Comparison of ENCODE assay signal across 1 cellular context in the genomic region with DNA sequence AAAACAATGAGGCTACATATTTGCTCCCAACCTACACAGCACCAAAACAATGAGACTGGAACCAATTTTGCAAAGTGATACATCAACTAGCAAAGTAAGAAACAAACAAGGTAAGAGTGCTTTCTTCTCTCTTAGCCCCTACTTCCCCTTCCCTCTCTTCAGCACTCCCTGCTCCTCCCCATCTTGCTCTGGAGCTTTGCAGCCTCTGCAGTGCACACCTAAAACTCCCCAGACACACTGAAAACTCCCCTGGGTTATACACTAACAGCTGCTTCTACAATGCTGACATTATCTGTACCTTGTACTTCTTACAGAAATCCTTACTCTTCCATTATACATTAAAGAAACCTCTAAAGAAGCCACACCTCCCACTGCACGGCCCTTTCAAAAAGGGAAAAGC.
TF ChIP-seq lines count a peak whose summit lies in the region.

No MANE protein-coding gene starts in this region.

TF ChIP-seq in IMR-90, 13 proteins besides CTCF, POLR2A, EP300 and RAD21:
- TF ChIP-seq, protein P1, sequence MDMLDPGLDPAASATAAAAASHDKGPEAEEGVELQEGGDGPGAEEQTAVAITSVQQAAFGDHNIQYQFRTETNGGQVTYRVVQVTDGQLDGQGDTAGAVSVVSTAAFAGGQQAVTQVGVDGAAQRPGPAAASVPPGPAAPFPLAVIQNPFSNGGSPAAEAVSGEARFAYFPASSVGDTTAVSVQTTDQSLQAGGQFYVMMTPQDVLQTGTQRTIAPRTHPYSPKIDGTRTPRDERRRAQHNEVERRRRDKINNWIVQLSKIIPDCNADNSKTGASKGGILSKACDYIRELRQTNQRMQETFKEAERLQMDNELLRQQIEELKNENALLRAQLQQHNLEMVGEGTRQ (IDR thresholded peaks at IDR 0.05; ENCODE audit: low read depth, low read length) = no peak
- TF ChIP-seq BHLHE40 (IDR thresholded peaks at IDR 0.05; ENCODE audit: low read depth, low read length) = no peak
- no peak for TF ChIP-seq CHD1 (IDR thresholded peaks at IDR 0.05; ENCODE audit: low read depth, low read length)
- no peak for TF ChIP-seq RCOR1 (IDR thresholded peaks at IDR 0.05; ENCODE audit: insufficient replicate concordance, low read length)
- no peak for TF ChIP-seq MAZ (IDR thresholded peaks at IDR 0.05; ENCODE audit: borderline replicate concordance, low read depth, low read length)
- TF ChIP-seq SMC3 (IDR thresholded peaks at IDR 0.05; ENCODE audit: low read depth, low read length) = no peak
- no peak for TF ChIP-seq CEBPB (IDR thresholded peaks at IDR 0.05; ENCODE audit: low read depth, low read length)
- TF ChIP-seq, protein P2, sequence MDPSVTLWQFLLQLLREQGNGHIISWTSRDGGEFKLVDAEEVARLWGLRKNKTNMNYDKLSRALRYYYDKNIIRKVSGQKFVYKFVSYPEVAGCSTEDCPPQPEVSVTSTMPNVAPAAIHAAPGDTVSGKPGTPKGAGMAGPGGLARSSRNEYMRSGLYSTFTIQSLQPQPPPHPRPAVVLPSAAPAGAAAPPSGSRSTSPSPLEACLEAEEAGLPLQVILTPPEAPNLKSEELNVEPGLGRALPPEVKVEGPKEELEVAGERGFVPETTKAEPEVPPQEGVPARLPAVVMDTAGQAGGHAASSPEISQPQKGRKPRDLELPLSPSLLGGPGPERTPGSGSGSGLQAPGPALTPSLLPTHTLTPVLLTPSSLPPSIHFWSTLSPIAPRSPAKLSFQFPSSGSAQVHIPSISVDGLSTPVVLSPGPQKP (IDR thresholded peaks at IDR 0.05; ENCODE audit: borderline replicate concordance, low read depth, low read length) = no peak
- no peak for TF ChIP-seq MAFK (IDR thresholded peaks at IDR 0.05; ENCODE audit: low read depth, low read length)
- no peak for TF ChIP-seq RFX5 (IDR thresholded peaks at IDR 0.05; ENCODE audit: low read depth, low read length)
- TF ChIP-seq MXI1 (IDR thresholded peaks at IDR 0.05; ENCODE audit: borderline replicate concordance, low read depth, low read length) = no peak
- no peak for TF ChIP-seq FOS (IDR thresholded peaks at IDR 0.05; ENCODE audit: low read depth, low read length)
- no peak for TF ChIP-seq NFE2L2 (IDR thresholded peaks at IDR 0.05; ENCODE audit: low read depth, low read length)
